Comparison of ENCODE assay signal across 8 cellular contexts in genomic region chr10:7819126-7819470, GRCh38. TPM values are rescaled to one million over a fixed set of nuclear protein-coding genes. Genes with fewer than 3 reads are reported as not detected.
DNase-seq lines count a peak whose midpoint lies in the region; ATAC-seq and TF ChIP-seq lines count a peak whose summit lies in the region.

No MANE protein-coding gene starts in this region.

- H3K4me1 ChIP-seq in ACC112 (ENCODE audit: control insufficient read depth, insufficient read depth, low read length, unreplicated experiment) (peaks cover 7% of the 10 kb centered on the region), neutrophil (ENCODE audit: control insufficient read depth in 1 of 2, insufficient read depth in 1 of 2, low read depth in 1 of 2, low read length in 1 of 2) (peaks cover 11 to 22% of the 10 kb centered on the region in 2 experiments)

- H3K4me1 Mint-ChIP-seq in activated naive CD4-positive, alpha-beta T cell treated with anti-CD3 and anti-CD28 coated beads for 36 hours (ENCODE audit: low read depth): peaks cover 28% of the 10 kb centered on the region

- peak overlapping the region; percentile 37 for H3K27ac Mint-ChIP-seq in activated naive CD4-positive, alpha-beta T cell treated with anti-CD3 and anti-CD28 coated beads for 36 hours

- H3K4me3 Mint-ChIP-seq in activated naive CD4-positive, alpha-beta T cell treated with anti-CD3 and anti-CD28 coated beads for 36 hours: peak overlapping the region; percentile 94

- H3K9me3 ChIP-seq in neutrophil: no peaks in the 10 kb centered on the region

- H3K36me3 ChIP-seq in ACC112 (ENCODE audit: insufficient read depth, low read length) (no peaks in the 10 kb centered on the region), neutrophil (peaks cover under 1% of the 10 kb centered on the region)

- intact Hi-C loops in activated naive CD4-positive, alpha-beta T cell treated with anti-CD3 and anti-CD28 coated beads for 36 hours (cut with micrococcal nuclease): loop anchor here (2.0 kb wide), 1 partner anchor 236 kb away; the partner anchor contains the start of gene GATA3

- TF ChIP-seq CTCF in GM12875 (IDR thresholded peaks at IDR 0.05; ENCODE audit: borderline replicate concordance, insufficient read depth, low read depth, low read length) (peak; percentile 24; the same call in 1 of the 2 replicates), neutrophil (IDR thresholded peaks at IDR 0.05) (no peak)

- H3K27me3 ChIP-seq in ACC112 (ENCODE audit: insufficient read depth, low read length) (peaks cover 9% of the 10 kb centered on the region; the same call in 1 of the 2 replicates), neutrophil (peaks cover 18% of the 10 kb centered on the region)

- peak; percentile 22 for DNase-seq in NCI-H460 (ENCODE audit: extremely low read depth, low read depth)
- DNase-seq in activated naive CD4-positive, alpha-beta T cell treated with anti-CD3 and anti-CD28 coated beads for 36 hours: peak; percentile 53
- peak; percentile 39 for DNase-seq in glomerular visceral epithelial cell (ENCODE audit: extremely low spot score)

- H3K27me3 Mint-ChIP-seq in activated naive CD4-positive, alpha-beta T cell treated with anti-CD3 and anti-CD28 coated beads for 36 hours (ENCODE audit: low read depth): no peaks in the 10 kb centered on the region

- H3K9me3 Mint-ChIP-seq in activated naive CD4-positive, alpha-beta T cell treated with anti-CD3 and anti-CD28 coated beads for 36 hours: no peaks in the 10 kb centered on the region

- H2AFZ ChIP-seq in ACC112 (ENCODE audit: low read length, unreplicated experiment): peak overlapping the region; percentile 89

- H3K36me3 Mint-ChIP-seq in activated naive CD4-positive, alpha-beta T cell treated with anti-CD3 and anti-CD28 coated beads for 36 hours (ENCODE audit: low read depth): peaks cover 4% of the 10 kb centered on the region

- H3K27ac ChIP-seq in ACC112 (ENCODE audit: low read depth, low read length) (no peak overlapping the region), neutrophil (peak overlapping the region; percentile 53)

- H3K4me3 ChIP-seq in ACC112 (ENCODE audit: low read depth, low read length): peak overlapping the region; percentile 96
- H3K4me3 ChIP-seq in GM12875 (ENCODE audit: low read depth, low read length): peak overlapping the region; percentile 100
- peak overlapping the region; percentile 95 to 100 for H3K4me3 ChIP-seq in neutrophil (ENCODE audit: low read depth in 1 of 2, low read length in 1 of 2)

- ATAC-seq in HG02840 (IDR thresholded peaks at IDR 0.05; ENCODE audit: low FRiP score, unreplicated experiment): peak; percentile 35
- no peak for ATAC-seq in activated CD4-positive, CD25-positive, alpha-beta regulatory T cell treated with anti-CD3 and anti-CD28 coated beads, Interleukin-2, amount 50 U/mL, for 24 hours

- peaks cover 28% of the 10 kb centered on the region for H3K79me2 ChIP-seq in ACC112 (ENCODE audit: control insufficient read depth, insufficient read depth, low read length, unreplicated experiment)

- CTCF ChIA-PET in activated naive CD4-positive, alpha-beta T cell treated with anti-CD3 and anti-CD28 coated beads for 36 hours (lab: Charles Lee): interaction anchor here (0.6 to 1.5 kb wide), 2 partner anchors 27 to 28 kb away, joined by 3 read pairs; no protein-coding TSS in a partner anchor

RNA-seq across cellular contexts. Expression of gene TAF3, which starts 0.8 kb away (rescaled TPM):
- 3.4 and 3.8 TPM in 2 replicates for total RNA-seq in NCI-H460 (2014; rRNA removed; shearing (Covaris generic))
- polyA plus RNA-seq in NCI-H460 (2014; cell fraction: nucleus; rRNA removed): 0.07 and 0.70 TPM in 2 replicates
- 10 to 100 TPM; 12.6 to 12.8 TPM for total RNA-seq in activated naive CD4-positive, alpha-beta T cell treated with anti-CD3 and anti-CD28 coated beads for 36 hours

RNA-seq across cellular contexts. Expression of gene ATP5F1C, which starts 31.1 kb away (rescaled TPM):
- total RNA-seq in NCI-H460 (2014; rRNA removed; shearing (Covaris generic)): 299 and 327 TPM in 2 replicates
- polyA plus RNA-seq in NCI-H460 (2014; cell fraction: nucleus; rRNA removed): 218 and 238 TPM in 2 replicates
- 100 to 1,000 TPM; 287 to 290 TPM for total RNA-seq in activated naive CD4-positive, alpha-beta T cell treated with anti-CD3 and anti-CD28 coated beads for 36 hours

RNA-seq across cellular contexts. Expression of gene KIN, which starts 31.3 kb away (rescaled TPM):
- 14.6 and 14.7 TPM in 2 replicates for total RNA-seq in NCI-H460 (2014; rRNA removed; shearing (Covaris generic))
- 3.1 and 7.4 TPM in 2 replicates for polyA plus RNA-seq in NCI-H460 (2014; cell fraction: nucleus; rRNA removed)
- total RNA-seq in activated naive CD4-positive, alpha-beta T cell treated with anti-CD3 and anti-CD28 coated beads for 36 hours: 1 to 10 TPM; 6.4 to 7.7 TPM
